21 cellular contexts compared by ENCODE assay signal in genomic region chr6:101740631-101741030, GRCh38.
"Had no signal": no experiment of that assay in that cellular context is flagged by ENCODE, and none has a peak within 500 bp of the region (broad histone marks: within the 10 kb centered on the region; RNA-seq: fewer than 3 reads in every experiment).

No MANE protein-coding gene starts in this region.

- H3K4me1 ChIP-seq: adrenal gland had no signal

- H3K4me3 ChIP-seq: adrenal gland had no signal

- H3K27me3 Mint-ChIP-seq: activated CD4-positive, alpha-beta T cell treated with anti-CD3 and anti-CD28 coated beads for 36 hours; activated naive CD8-positive, alpha-beta T cell treated with anti-CD3 and anti-CD28 coated beads, Interleukin-2, amount 10 ng/mL, durations not matched to agents 7 days and 5 days; T-cell had no signal

- DNase-seq: activated CD4-positive, alpha-beta T cell treated with anti-CD3 and anti-CD28 coated beads for 36 hours; activated CD4-positive, alpha-beta T cell treated with anti-CD3 and anti-CD28 coated beads, Interleukin-2, amount 50 U/mL, for 4 hours; activated CD8-positive, alpha-beta memory T cell treated with anti-CD3 and anti-CD28 coated beads, Interleukin-2, amount 50 U/mL, for 48 hours; activated CD8-positive, alpha-beta T cell treated with anti-CD3 and anti-CD28 coated beads, Interleukin-2, amount 10 ng/mL, durations not matched to agents 7 days and 5 days; activated naive CD4-positive, alpha-beta T cell treated with anti-CD3 and anti-CD28 coated beads, Interleukin-2, amount 50 U/mL, for 16 hours; activated naive CD8-positive, alpha-beta T cell treated with anti-CD3 and anti-CD28 coated beads, Interleukin-2, amount 10 ng/mL, durations not matched to agents 7 days and 5 days; activated T-cell treated with anti-CD3 and anti-CD28 coated beads, Interleukin-2, amount 50 U/mL, for 1 hour; adrenal gland; anterior cingulate cortex; cerebellar nuclear complex; MM.1S; NCI-H1105; NCI-H1436; NCI-H1694 treated with DMSO at 0.1 percent for 48 hours; NCI-H2029 treated with DMSO at 0.1 percent for 48 hours; NCI-H446; NCI-H524; SIG-M5; T-cell; T-helper 2 cell; T1000 had no signal

- H3K36me3 Mint-ChIP-seq: activated naive CD8-positive, alpha-beta T cell treated with anti-CD3 and anti-CD28 coated beads, Interleukin-2, amount 10 ng/mL, durations not matched to agents 7 days and 5 days; T-cell had no signal

- H3K36me3 ChIP-seq: adrenal gland had no signal

- H3K4me1 Mint-ChIP-seq: activated CD4-positive, alpha-beta T cell treated with anti-CD3 and anti-CD28 coated beads for 36 hours; activated naive CD8-positive, alpha-beta T cell treated with anti-CD3 and anti-CD28 coated beads, Interleukin-2, amount 10 ng/mL, durations not matched to agents 7 days and 5 days; T-cell had no signal

- H3K4me3 Mint-ChIP-seq: activated CD4-positive, alpha-beta T cell treated with anti-CD3 and anti-CD28 coated beads for 36 hours; activated CD8-positive, alpha-beta T cell treated with anti-CD3 and anti-CD28 coated beads, Interleukin-2, amount 10 ng/mL, durations not matched to agents 7 days and 5 days; activated naive CD8-positive, alpha-beta T cell treated with anti-CD3 and anti-CD28 coated beads, Interleukin-2, amount 10 ng/mL, durations not matched to agents 7 days and 5 days; T-cell had no signal

- H3K9me3 ChIP-seq: adrenal gland had no signal

- H3K27ac ChIP-seq: adrenal gland had no signal

- H3K27ac Mint-ChIP-seq: activated CD4-positive, alpha-beta T cell treated with anti-CD3 and anti-CD28 coated beads for 36 hours; activated CD8-positive, alpha-beta T cell treated with anti-CD3 and anti-CD28 coated beads, Interleukin-2, amount 10 ng/mL, durations not matched to agents 7 days and 5 days; activated naive CD8-positive, alpha-beta T cell treated with anti-CD3 and anti-CD28 coated beads, Interleukin-2, amount 10 ng/mL, durations not matched to agents 7 days and 5 days; T-cell had no signal

- ATAC-seq: activated CD4-positive, alpha-beta T cell treated with anti-CD3 and anti-CD28 coated beads for 36 hours; activated CD8-positive, alpha-beta T cell treated with anti-CD3 and anti-CD28 coated beads, Interleukin-2, amount 10 ng/mL, durations not matched to agents 7 days and 5 days; T-cell had no signal

- H3K27me3 ChIP-seq: adrenal gland had no signal
